In genomic region chr6:31663961-31664789, GRCh38 we compare ENCODE assay signal across 8 cellular contexts. TPM values are rescaled to one million over a fixed set of nuclear protein-coding genes. Genes with fewer than 3 reads are reported as not detected.
DNase-seq lines count a peak whose midpoint lies in the region; ATAC-seq and TF ChIP-seq lines count a peak whose summit lies in the region.

No MANE protein-coding gene starts in this region.

- TF ChIP-seq CTCF in nephron (IDR thresholded peaks at IDR 0.05; ENCODE audit: unreplicated experiment in 3 of 3) = no peak

- H3K9ac ChIP-seq in endocrine pancreas (ENCODE audit: control insufficient read depth, insufficient read depth, low read length) = peak overlapping the region; percentile 67

- no peaks in the 10 kb centered on the region for H3K9me3 Mint-ChIP-seq in nephron

- peaks cover 37% of the 10 kb centered on the region for H3K4me1 ChIP-seq in SJSA1 (replicated peaks)
- H3K4me1 ChIP-seq in endocrine pancreas (ENCODE audit: control insufficient read depth, insufficient read depth, low read length) = peaks cover 6% of the 10 kb centered on the region

- H3K9me3 ChIP-seq in SJSA1 (replicated peaks) (no peaks in the 10 kb centered on the region), endocrine pancreas (ENCODE audit: control insufficient read depth, low read length) (no peaks in the 10 kb centered on the region)

- H3K36me3 Mint-ChIP-seq in nephron (ENCODE audit: low read depth) = peaks cover 39% of the 10 kb centered on the region

- peaks cover 60% of the 10 kb centered on the region for H3K4me1 Mint-ChIP-seq in nephron

- H3K4me3 ChIP-seq in SJSA1 = peak overlapping the region; percentile 75
- peak overlapping the region; percentile 78 for H3K4me3 ChIP-seq in endocrine pancreas (ENCODE audit: control insufficient read depth, insufficient read depth, low read length)

- peak overlapping the region; percentile 97 to 99 (median 99) for H3K27ac Mint-ChIP-seq in nephron

- peak; percentile 6 for DNase-seq in activated naive CD4-positive, alpha-beta T cell treated with Interleukin-2 at 50 U/mL for 16 hours
- no peak for DNase-seq in activated naive CD4-positive, alpha-beta T cell (lab: John Stamatoyannopoulos, UW)
- peak; percentile 58 to 75 for DNase-seq in SJSA1 (ENCODE audit: low read depth in 1 of 2, low spot score in 2 of 2)
- DNase-seq in NCI-H2171 treated with DMSO at 0.1 percent for 48 hours (lab: John Stamatoyannopoulos, UW) = no peak
- DNase-seq in stimulated activated CD4-positive, alpha-beta T cell treated with anti-CD3 and anti-CD28 coated beads, Interleukin-15, amount 100 ng/mL, for 24 hours = no peak

- peak overlapping the region; percentile 93 to 97 (median 95) for H3K4me3 Mint-ChIP-seq in nephron

- H3K27me3 ChIP-seq in SJSA1 (replicated peaks) = no peaks in the 10 kb centered on the region
- H3K27me3 ChIP-seq in endocrine pancreas (ENCODE audit: control insufficient read depth, insufficient read depth, low read length) = no peaks in the 10 kb centered on the region

- H3K36me3 ChIP-seq in SJSA1 (peaks cover 53% of the 10 kb centered on the region), endocrine pancreas (ENCODE audit: control insufficient read depth, insufficient read depth, low read length) (peaks cover 2% of the 10 kb centered on the region)

- H3K27me3 Mint-ChIP-seq in nephron (ENCODE audit: low read depth) = no peaks in the 10 kb centered on the region

- H3K27ac ChIP-seq in SJSA1 = peak overlapping the region; percentile 92

- no peak for ATAC-seq in GM18520 (IDR thresholded peaks at IDR 0.05; ENCODE audit: unreplicated experiment)

RNA-seq across cellular contexts. Expression of gene GPANK1, which starts 0.6 kb away (rescaled TPM):
- 8.0 and 13.5 TPM in 2 replicates for total RNA-seq in SJSA1 (2014; rRNA removed; shearing (Covaris generic))

RNA-seq across cellular contexts. Expression of gene CSNK2B, which starts 1.7 kb away (rescaled TPM):
- 270 and 293 TPM in 2 replicates for total RNA-seq in SJSA1 (2014; rRNA removed; shearing (Covaris generic))

RNA-seq across cellular contexts. Expression of gene C6orf47, which starts 3.6 kb away (rescaled TPM):
- 21.1 and 23.7 TPM in 2 replicates for total RNA-seq in SJSA1 (2014; rRNA removed; shearing (Covaris generic))

RNA-seq across cellular contexts. Expression of gene LY6G5B, which starts 5.6 kb away (rescaled TPM):
- total RNA-seq in SJSA1 (2014; rRNA removed; shearing (Covaris generic)) = 0.19 and 1.6 TPM in 2 replicates

RNA-seq across cellular contexts. Expression of gene APOM, which starts 8.5 kb away (rescaled TPM):
- 0.75 and 1.1 TPM in 2 replicates for total RNA-seq in SJSA1 (2014; rRNA removed; shearing (Covaris generic))

Comparison
In these comparisons a context has a peak if more than half of its experiments do, and no peak if none do; other contexts are left out.
1. DNase-seq: peak in activated naive CD4-positive, alpha-beta T cell treated with Interleukin-2 at 50 U/mL for 16 hours (single experiment) and SJSA1 (2 of 2); none in activated naive CD4-positive, alpha-beta T cell (0 of 4), NCI-H2171 treated with DMSO at 0.1 percent for 48 hours (single experiment) and stimulated activated CD4-positive, alpha-beta T cell treated with anti-CD3 and anti-CD28 coated beads, Interleukin-15, amount 100 ng/mL, for 24 hours (single experiment).